Comparison of ENCODE assay signal across 18 cellular contexts in the genomic region with DNA sequence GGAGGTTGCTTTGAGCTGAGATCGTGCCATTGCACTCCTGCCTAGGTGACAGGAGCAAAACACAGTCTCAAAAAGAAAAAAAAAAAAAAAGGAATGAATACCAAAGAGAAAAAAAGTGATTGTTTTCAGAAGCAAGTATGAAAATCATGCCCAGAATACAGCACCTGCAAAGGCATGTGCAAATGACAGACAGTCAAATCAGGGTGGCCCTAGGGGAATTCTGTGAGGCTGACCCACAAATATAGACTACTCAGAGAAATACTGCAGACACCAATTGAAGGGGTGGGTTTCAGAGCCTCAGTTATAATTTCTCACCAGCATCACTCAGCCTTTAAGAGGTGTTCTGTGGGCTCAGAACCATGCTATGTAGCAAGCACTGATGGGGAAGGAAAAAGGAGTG. TPM values are rescaled to one million over a fixed set of nuclear protein-coding genes. Genes with fewer than 3 reads are reported as not detected.
DNase-seq lines count a peak whose midpoint lies in the region; ATAC-seq and TF ChIP-seq lines count a peak whose summit lies in the region.
"Had no signal": no experiment of that assay in that cellular context is flagged by ENCODE, and none has a peak within 500 bp of the region (broad histone marks: within the 10 kb centered on the region; RNA-seq: fewer than 3 reads in every experiment).

No MANE protein-coding gene starts in this region.

- H3K9me3 Mint-ChIP-seq in activated naive CD8-positive, alpha-beta T cell treated with anti-CD3 and anti-CD28 coated beads, Interleukin-2, amount 10 ng/mL, durations not matched to agents 7 days and 5 days, result no peaks in the 10 kb centered on the region
- no peaks in the 10 kb centered on the region for H3K9me3 Mint-ChIP-seq in activated naive CD8-positive, alpha-beta T cell treated with anti-CD3 and anti-CD28 coated beads, Interleukin-2, amount 50 U/mL, for 24 hours
- H3K9me3 Mint-ChIP-seq in stimulated activated effector memory CD8-positive, alpha-beta T cell treated with anti-CD3 and anti-CD28 coated beads, Interleukin-12 subunit alpha, Interleukin-12 subunit beta, amount 100 ng/mL, for 72 hours, result no peaks in the 10 kb centered on the region
- H3K9me3 Mint-ChIP-seq: activated CD4-positive, alpha-beta T cell treated with anti-CD3 and anti-CD28 coated beads, Interleukin-2, amount 10 ng/mL, durations not matched to agents 24 days and 14 days; CD4-positive, CD25-positive, alpha-beta regulatory T cell had no signal

- no peak for TF ChIP-seq CTCF in foreskin fibroblast (IDR thresholded peaks at IDR 0.05; ENCODE audit: low read depth, low read length)

- no peak overlapping the region for H3K4me3 Mint-ChIP-seq in activated naive CD8-positive, alpha-beta T cell treated with anti-CD3 and anti-CD28 coated beads, Interleukin-2, amount 10 ng/mL, durations not matched to agents 7 days and 5 days
- no peak overlapping the region for H3K4me3 Mint-ChIP-seq in activated naive CD8-positive, alpha-beta T cell treated with anti-CD3 and anti-CD28 coated beads, Interleukin-2, amount 50 U/mL, for 24 hours
- H3K4me3 Mint-ChIP-seq in stimulated activated effector memory CD8-positive, alpha-beta T cell treated with anti-CD3 and anti-CD28 coated beads, Interleukin-12 subunit alpha, Interleukin-12 subunit beta, amount 100 ng/mL, for 72 hours, result no peak overlapping the region
- H3K4me3 Mint-ChIP-seq: activated CD4-positive, alpha-beta T cell treated with anti-CD3 and anti-CD28 coated beads, Interleukin-2, amount 10 ng/mL, durations not matched to agents 24 days and 14 days; CD4-positive, CD25-positive, alpha-beta regulatory T cell had no signal

- POLR2A ChIA-PET in activated naive CD8-positive, alpha-beta T cell treated with anti-CD3 and anti-CD28 coated beads, Interleukin-2, amount 10 ng/mL, durations not matched to agents 7 days and 5 days (lab: Charles Lee), result interaction anchor here (0.6 to 0.7 kb wide), 2 partner anchors 10 to 176 kb away, joined by 4 to 5 read pairs; no protein-coding TSS in a partner anchor

- H3K27me3 Mint-ChIP-seq in activated naive CD8-positive, alpha-beta T cell treated with anti-CD3 and anti-CD28 coated beads, Interleukin-2, amount 10 ng/mL, durations not matched to agents 7 days and 5 days, result no peaks in the 10 kb centered on the region
- H3K27me3 Mint-ChIP-seq in activated naive CD8-positive, alpha-beta T cell treated with anti-CD3 and anti-CD28 coated beads, Interleukin-2, amount 50 U/mL, for 24 hours, result no peaks in the 10 kb centered on the region
- H3K27me3 Mint-ChIP-seq: activated CD4-positive, alpha-beta T cell treated with anti-CD3 and anti-CD28 coated beads, Interleukin-2, amount 10 ng/mL, durations not matched to agents 24 days and 14 days; CD4-positive, CD25-positive, alpha-beta regulatory T cell had no signal

- H3K4me1 Mint-ChIP-seq in activated naive CD8-positive, alpha-beta T cell treated with anti-CD3 and anti-CD28 coated beads, Interleukin-2, amount 10 ng/mL, durations not matched to agents 7 days and 5 days, result peaks cover 6% of the 10 kb centered on the region
- H3K4me1 Mint-ChIP-seq in activated naive CD8-positive, alpha-beta T cell treated with anti-CD3 and anti-CD28 coated beads, Interleukin-2, amount 50 U/mL, for 24 hours, result peaks cover 6% of the 10 kb centered on the region
- peaks cover 7% of the 10 kb centered on the region for H3K4me1 Mint-ChIP-seq in stimulated activated effector memory CD8-positive, alpha-beta T cell treated with anti-CD3 and anti-CD28 coated beads, Interleukin-12 subunit alpha, Interleukin-12 subunit beta, amount 100 ng/mL, for 72 hours

- H3K4me3 ChIP-seq in foreskin fibroblast (ENCODE audit: low read depth in 1 of 2, low read length in 2 of 2), result no peak overlapping the region
- H3K4me3 ChIP-seq: colonic mucosa, heart left ventricle, skin epidermis had no signal

- no peak for DNase-seq in activated naive CD8-positive, alpha-beta T cell treated with anti-CD3 and anti-CD28 coated beads, Interleukin-2, amount 10 ng/mL, durations not matched to agents 7 days and 5 days
- no peak for DNase-seq in activated naive CD8-positive, alpha-beta T cell treated with anti-CD3 and anti-CD28 coated beads, Interleukin-2, amount 50 U/mL, for 24 hours
- DNase-seq in stimulated activated effector memory CD8-positive, alpha-beta T cell treated with anti-CD3 and anti-CD28 coated beads, Interleukin-12 subunit alpha, Interleukin-12 subunit beta, amount 100 ng/mL, for 72 hours (ENCODE audit: low spot score in 2 of 2), result no peak
- DNase-seq in dedifferentiated amniotic fluid mesenchymal stem cell (ENCODE audit: extremely low spot score), result no peak
- DNase-seq in foreskin fibroblast, result no peak
- DNase-seq in NCI-H1092 treated with DMSO at 0.1 percent for 48 hours (lab: John Stamatoyannopoulos, UW), result no peak
- DNase-seq: 8988T; activated CD4-positive, alpha-beta T cell treated with anti-CD3 and anti-CD28 coated beads, Interleukin-2, amount 10 ng/mL, durations not matched to agents 24 days and 14 days; activated T-cell treated with anti-CD3 and anti-CD28 coated beads, Interleukin-2, amount 50 U/mL, for 1 hour; anterior cingulate cortex; CD4-positive, CD25-positive, alpha-beta regulatory T cell; colonic mucosa; heart left ventricle; SIG-M5; stimulated activated naive CD8-positive, alpha-beta T cell treated with anti-CD3 and anti-CD28 coated beads, Interleukin-15, Interleukin-2, amounts not matched to agents 100 U/mL and 50 U/mL, for 24 hours had no signal

- H3K36me3 Mint-ChIP-seq in activated naive CD8-positive, alpha-beta T cell treated with anti-CD3 and anti-CD28 coated beads, Interleukin-2, amount 10 ng/mL, durations not matched to agents 7 days and 5 days, result peaks cover 11% of the 10 kb centered on the region
- H3K36me3 Mint-ChIP-seq in activated naive CD8-positive, alpha-beta T cell treated with anti-CD3 and anti-CD28 coated beads, Interleukin-2, amount 50 U/mL, for 24 hours (ENCODE audit: low read depth), result peaks cover 33% of the 10 kb centered on the region
- peaks cover 100% of the 10 kb centered on the region for H3K36me3 Mint-ChIP-seq in stimulated activated effector memory CD8-positive, alpha-beta T cell treated with anti-CD3 and anti-CD28 coated beads, Interleukin-12 subunit alpha, Interleukin-12 subunit beta, amount 100 ng/mL, for 72 hours

- H3K27ac Mint-ChIP-seq in activated naive CD8-positive, alpha-beta T cell treated with anti-CD3 and anti-CD28 coated beads, Interleukin-2, amount 10 ng/mL, durations not matched to agents 7 days and 5 days, result peak overlapping the region; percentile 51
- no peak overlapping the region for H3K27ac Mint-ChIP-seq in activated naive CD8-positive, alpha-beta T cell treated with anti-CD3 and anti-CD28 coated beads, Interleukin-2, amount 50 U/mL, for 24 hours
- H3K27ac Mint-ChIP-seq in stimulated activated effector memory CD8-positive, alpha-beta T cell treated with anti-CD3 and anti-CD28 coated beads, Interleukin-12 subunit alpha, Interleukin-12 subunit beta, amount 100 ng/mL, for 72 hours, result peak overlapping the region; percentile 10
- H3K27ac Mint-ChIP-seq: activated CD4-positive, alpha-beta T cell treated with anti-CD3 and anti-CD28 coated beads, Interleukin-2, amount 10 ng/mL, durations not matched to agents 24 days and 14 days had no signal

- no peak for ATAC-seq in activated naive CD8-positive, alpha-beta T cell treated with anti-CD3 and anti-CD28 coated beads, Interleukin-2, amount 10 ng/mL, durations not matched to agents 7 days and 5 days (ENCODE audit: low read depth)
- no peak for ATAC-seq in activated naive CD8-positive, alpha-beta T cell treated with anti-CD3 and anti-CD28 coated beads, Interleukin-2, amount 50 U/mL, for 24 hours
- ATAC-seq in HG02610 (IDR thresholded peaks at IDR 0.05; ENCODE audit: unreplicated experiment) (peak; percentile 51), HG03432 (IDR thresholded peaks at IDR 0.05; ENCODE audit: unreplicated experiment) (peak; percentile 81)
- no peak for ATAC-seq in stimulated activated effector memory CD8-positive, alpha-beta T cell treated with anti-CD3 and anti-CD28 coated beads, Interleukin-12 subunit alpha, Interleukin-12 subunit beta, amount 100 ng/mL, for 72 hours
- ATAC-seq: stimulated activated naive CD8-positive, alpha-beta T cell treated with anti-CD3 and anti-CD28 coated beads, Interleukin-15, Interleukin-2, amounts not matched to agents 100 U/mL and 50 U/mL, for 24 hours had no signal

RNA-seq across cellular contexts. Expression of gene DCAF12, which starts 28.6 kb away (rescaled TPM):
- 10 to 100 TPM; 35.8 to 41.6 TPM for total RNA-seq in activated naive CD8-positive, alpha-beta T cell treated with anti-CD3 and anti-CD28 coated beads, Interleukin-2, amount 10 ng/mL, durations not matched to agents 7 days and 5 days

RNA-seq across cellular contexts. Expression of gene UBAP2, which starts 49.2 kb away (rescaled TPM):
- total RNA-seq in activated naive CD8-positive, alpha-beta T cell treated with anti-CD3 and anti-CD28 coated beads, Interleukin-2, amount 10 ng/mL, durations not matched to agents 7 days and 5 days, result 10 to 100 TPM; 42.9 to 48.8 TPM

Comparison
In these comparisons a context has a peak if more than half of its experiments do, and no peak if none do; other contexts are left out.
1. ATAC-seq: peak in HG02610 (single experiment) and HG03432 (single experiment); none in activated naive CD8-positive, alpha-beta T cell treated with anti-CD3 and anti-CD28 coated beads, Interleukin-2, amount 10 ng/mL, durations not matched to agents 7 days and 5 days (single experiment), activated naive CD8-positive, alpha-beta T cell treated with anti-CD3 and anti-CD28 coated beads, Interleukin-2, amount 50 U/mL, for 24 hours (single experiment) and stimulated activated effector memory CD8-positive, alpha-beta T cell treated with anti-CD3 and anti-CD28 coated beads, Interleukin-12 subunit alpha, Interleukin-12 subunit beta, amount 100 ng/mL, for 72 hours (single experiment).